In genomic region chr9:131282175-131282574, GRCh38 we compare ENCODE assay signal across 1 cellular context.
TF ChIP-seq lines count a peak whose summit lies in the region.

No MANE protein-coding gene starts in this region.

TF ChIP-seq in IMR-90, 13 proteins besides CTCF, POLR2A, EP300 and RAD21:
- TF ChIP-seq MAZ (IDR thresholded peaks at IDR 0.05; ENCODE audit: borderline replicate concordance, low read depth, low read length) (no peak), MXI1 (IDR thresholded peaks at IDR 0.05; ENCODE audit: borderline replicate concordance, low read depth, low read length) (no peak), BHLHE40 (IDR thresholded peaks at IDR 0.05; ENCODE audit: low read depth, low read length) (no peak), USF2 (IDR thresholded peaks at IDR 0.05; ENCODE audit: low read depth, low read length) (no peak), SMC3 (IDR thresholded peaks at IDR 0.05; ENCODE audit: low read depth, low read length) (no peak), CHD1 (IDR thresholded peaks at IDR 0.05; ENCODE audit: low read depth, low read length) (no peak), CEBPB (IDR thresholded peaks at IDR 0.05; ENCODE audit: low read depth, low read length) (no peak)
